Comparison of ENCODE assay signal across 2 cellular contexts in the genomic region with DNA sequence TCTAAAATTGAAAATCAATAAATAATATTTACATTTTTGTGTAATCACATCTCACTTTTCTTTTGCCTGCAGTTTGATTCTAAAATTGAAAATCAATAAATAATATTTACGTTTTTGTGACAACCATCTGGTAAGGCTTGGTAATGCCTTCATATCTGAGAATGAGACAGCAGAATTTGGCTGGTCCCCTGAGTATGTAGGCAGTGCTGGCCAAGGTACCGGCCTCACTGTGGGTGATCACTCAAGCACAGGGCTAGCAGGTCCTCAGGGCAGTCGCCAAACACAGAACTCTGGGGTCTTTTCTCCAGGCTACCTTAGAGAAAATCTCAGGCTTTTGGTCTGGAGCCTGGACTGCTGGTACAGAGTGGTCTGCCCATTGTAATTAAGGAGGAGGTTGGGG.
TF ChIP-seq lines count a peak whose summit lies in the region.

No MANE protein-coding gene starts in this region.

TF ChIP-seq in HEK293, 187 proteins besides CTCF, POLR2A, EP300 and RAD21:
- no peak for TF ChIP-seq ZNF350 (tag by site-specific recombination; IDR thresholded peaks at IDR 0.05)
- no peak for TF ChIP-seq ZNF19 (tag by site-specific recombination; IDR thresholded peaks at IDR 0.05; ENCODE audit: low read depth)
- peak; percentile 52; the same call in 1 of the 2 replicates for TF ChIP-seq REST (tag by site-specific recombination; IDR thresholded peaks at IDR 0.05)

TF ChIP-seq in K562, 482 proteins besides CTCF, POLR2A, EP300 and RAD21:
- TF ChIP-seq MAFF (IDR thresholded peaks at IDR 0.05; ENCODE audit: low read length): peak; percentile 75
- no peak for TF ChIP-seq IFI16 (CRISPR knock-in tag; IDR thresholded peaks at IDR 0.05)
- peak; percentile 78; the same call in 1 of the 2 replicates for TF ChIP-seq MIER1 (IDR thresholded peaks at IDR 0.05; ENCODE audit: low read depth)
- peak; percentile 88 for TF ChIP-seq MAFG (tag; conservative IDR thresholded peaks at IDR 0.05)
- peak; percentile 65; the same call in 1 of the 2 replicates for TF ChIP-seq MAFK (IDR thresholded peaks at IDR 0.05; ENCODE audit: low read length)
- TF ChIP-seq BACH1 (tag; IDR thresholded peaks at IDR 0.05): peak; percentile 27
- TF ChIP-seq MTA2 (IDR thresholded peaks at IDR 0.05; ENCODE audit: low read depth): no peak
- TF ChIP-seq ZNF609 (CRISPR knock-in tag; IDR thresholded peaks at IDR 0.05; ENCODE audit: borderline replicate concordance): 0 out of 2 replicates have a peak, but pooled peaks have one; percentile 33
- no peak for TF ChIP-seq SRSF7 (optimal IDR thresholded peaks at IDR 0.05; ENCODE audit: low read depth, low read length)
- TF ChIP-seq TEAD4 (IDR thresholded peaks at IDR 0.05; ENCODE audit: low read length): peak; percentile 23; the same call in 1 of the 2 replicates
- no peak for TF ChIP-seq TEAD4 (CRISPR knock-in tag; IDR thresholded peaks at IDR 0.05; ENCODE audit: borderline replicate concordance)
- no peak for TF ChIP-seq HDAC1 (IDR thresholded peaks at IDR 0.05)
- peak; percentile 92 for TF ChIP-seq REST (CRISPR knock-in tag; IDR thresholded peaks at IDR 0.05; ENCODE audit: low read depth)
- 0 out of 4 replicates have a peak, but pooled peaks of 1 of the 2 experiments have one; percentile 32 for TF ChIP-seq UBTF (IDR thresholded peaks at IDR 0.05; ENCODE audit: borderline replicate concordance in 1 of 2, low read depth in 2 of 2, low read length in 2 of 2)
- peak; percentile 89 for TF ChIP-seq EHMT2 (IDR thresholded peaks at IDR 0.05)
- TF ChIP-seq ZNF316 (IDR thresholded peaks at IDR 0.05): peak; percentile 77
- no peak for TF ChIP-seq ZNF436 (CRISPR knock-in tag; IDR thresholded peaks at IDR 0.05)
- TF ChIP-seq, protein P1, sequence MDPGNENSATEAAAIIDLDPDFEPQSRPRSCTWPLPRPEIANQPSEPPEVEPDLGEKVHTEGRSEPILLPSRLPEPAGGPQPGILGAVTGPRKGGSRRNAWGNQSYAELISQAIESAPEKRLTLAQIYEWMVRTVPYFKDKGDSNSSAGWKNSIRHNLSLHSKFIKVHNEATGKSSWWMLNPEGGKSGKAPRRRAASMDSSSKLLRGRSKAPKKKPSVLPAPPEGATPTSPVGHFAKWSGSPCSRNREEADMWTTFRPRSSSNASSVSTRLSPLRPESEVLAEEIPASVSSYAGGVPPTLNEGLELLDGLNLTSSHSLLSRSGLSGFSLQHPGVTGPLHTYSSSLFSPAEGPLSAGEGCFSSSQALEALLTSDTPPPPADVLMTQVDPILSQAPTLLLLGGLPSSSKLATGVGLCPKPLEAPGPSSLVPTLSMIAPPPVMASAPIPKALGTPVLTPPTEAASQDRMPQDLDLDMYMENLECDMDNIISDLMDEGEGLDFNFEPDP (CRISPR knock-in tag; IDR thresholded peaks at IDR 0.05): no peak
- TF ChIP-seq NFE2L1 (tag; IDR thresholded peaks at IDR 0.05; ENCODE audit: borderline replicate concordance, low read depth): peak; percentile 38; the same call in 1 of the 2 replicates
- TF ChIP-seq NFE2 (IDR thresholded peaks at IDR 0.05; ENCODE audit: low read depth): peak; percentile 97
- peak; percentile 89 for TF ChIP-seq C11orf30 (IDR thresholded peaks at IDR 0.05; ENCODE audit: low read depth)
